ENCODE assay signal across 20 cellular contexts in the genomic region with DNA sequence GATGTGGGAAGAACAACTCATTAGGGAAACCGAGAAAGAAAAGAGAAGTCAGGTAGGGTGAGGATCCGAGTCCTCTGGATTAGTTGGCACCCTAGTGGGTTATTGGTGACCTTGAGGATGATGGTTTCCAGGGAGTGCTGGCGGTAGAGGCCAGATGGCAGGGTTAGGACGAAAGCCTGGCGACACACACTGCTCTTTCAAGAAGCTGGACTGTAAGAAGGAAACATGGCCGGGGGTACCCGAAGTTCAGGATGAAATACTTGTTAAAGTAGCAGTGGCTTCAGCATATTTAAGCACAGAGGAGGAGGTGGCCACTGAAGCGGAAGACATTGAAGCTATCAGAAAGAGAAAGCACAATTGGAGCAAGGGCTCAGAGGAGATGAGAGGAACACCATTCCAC.
DNase-seq lines count a peak whose midpoint lies in the region; ATAC-seq and TF ChIP-seq lines count a peak whose summit lies in the region.
"Had no signal": no experiment of that assay in that cellular context is flagged by ENCODE, and none has a peak within 500 bp of the region (broad histone marks: within the 10 kb centered on the region; RNA-seq: fewer than 3 reads in every experiment).

No MANE protein-coding gene starts in this region.

- H2BK120ac ChIP-seq in H9 (ENCODE audit: low read depth, low read length, poor library complexity, severe bottlenecking), result no peak overlapping the region
- no peak overlapping the region for H2BK120ac ChIP-seq in neuronal stem cell (ENCODE audit: low read depth, low read length)

- no peak overlapping the region for H3K56ac ChIP-seq in H9 (ENCODE audit: insufficient read length, low read depth, low read length)

- H3K36me3 Mint-ChIP-seq in H9 (ENCODE audit: insufficient read depth in 1 of 3, low read depth in 3 of 3) (no peaks in the 10 kb centered on the region), glutamatergic neuron (ENCODE audit: unreplicated experiment) (no peaks in the 10 kb centered on the region)
- H3K36me3 Mint-ChIP-seq: CD4-positive, CD25-positive, alpha-beta regulatory T cell; CD8-positive, alpha-beta memory T cell had no signal

- no peak overlapping the region for H3K4me3 ChIP-seq in neuronal stem cell (ENCODE audit: low read length in 2 of 2)
- no peak overlapping the region for H3K4me3 ChIP-seq in smooth muscle cell
- H3K4me3 ChIP-seq: BLaER1, HAP-1 had no signal

- H3K9ac ChIP-seq in H9 (ENCODE audit: extremely low read depth, insufficient read length, low read length) (no peak overlapping the region), neuronal stem cell (ENCODE audit: low read depth, low read length, poor library complexity) (no peak overlapping the region), smooth muscle cell (ENCODE audit: low read depth) (no peak overlapping the region)
- H3K9ac ChIP-seq: BLaER1 had no signal

- H3K14ac ChIP-seq in H9 (ENCODE audit: insufficient read depth, low read length), result no peak overlapping the region
- no peak overlapping the region for H3K14ac ChIP-seq in neuronal stem cell (ENCODE audit: low read length)

- H3K79me1 ChIP-seq in H9 (ENCODE audit: insufficient read depth, low read depth, low read length, poor library complexity, severe bottlenecking), result no peaks in the 10 kb centered on the region
- no peaks in the 10 kb centered on the region for H3K79me1 ChIP-seq in neuronal stem cell (ENCODE audit: low read depth, low read length)

- no peaks in the 10 kb centered on the region for H3K36me3 ChIP-seq in neuronal stem cell (replicated peaks in 1 of 2; ENCODE audit: control insufficient read depth in 2 of 2, insufficient read depth in 2 of 2, low read length in 2 of 2)
- H3K36me3 ChIP-seq in smooth muscle cell (ENCODE audit: low read depth), result no peaks in the 10 kb centered on the region
- H3K36me3 ChIP-seq: BLaER1, HAP-1 had no signal

- H3K79me2 ChIP-seq in H9 (ENCODE audit: insufficient read depth, low read length) (no peaks in the 10 kb centered on the region), smooth muscle cell (ENCODE audit: low read depth) (no peaks in the 10 kb centered on the region)

- no peak for TF ChIP-seq CTCF in H9 (conservative IDR thresholded peaks at IDR 0.05)
- no peak for TF ChIP-seq CTCF in glutamatergic neuron (IDR thresholded peaks at IDR 0.05; ENCODE audit: partially characterized antibody, unreplicated experiment)
- TF ChIP-seq CTCF in smooth muscle cell (IDR thresholded peaks at IDR 0.05; ENCODE audit: borderline replicate concordance, insufficient read depth, poor library complexity, severe bottlenecking), result no peak

- H3K9me3 Mint-ChIP-seq in H9, result no peaks in the 10 kb centered on the region; a peak in 1 of 5 replicates
- peaks cover 5% of the 10 kb centered on the region for H3K9me3 Mint-ChIP-seq in glutamatergic neuron (ENCODE audit: unreplicated experiment)
- H3K9me3 Mint-ChIP-seq: CD8-positive, alpha-beta memory T cell; HFFc6 had no signal

- no peak overlapping the region for H2BK15ac ChIP-seq in H9 (ENCODE audit: low read depth, low read length)
- H2BK15ac ChIP-seq in neuronal stem cell (ENCODE audit: low read length), result no peak overlapping the region

- H4K20me1 ChIP-seq in H9 (ENCODE audit: control insufficient read depth, insufficient read depth, insufficient read length) (no peaks in the 10 kb centered on the region), smooth muscle cell (ENCODE audit: low read depth) (no peaks in the 10 kb centered on the region)
- H4K20me1 ChIP-seq: BLaER1 had no signal

- H2AK5ac ChIP-seq in H9 (ENCODE audit: insufficient read length, low read length) (no peak overlapping the region), neuronal stem cell (ENCODE audit: low read depth, low read length) (no peak overlapping the region)

- no peak overlapping the region for H3T11ph ChIP-seq in H9 (ENCODE audit: low read length)

- no peaks in the 10 kb centered on the region for H3K23me2 ChIP-seq in H9 (ENCODE audit: insufficient read length, low read depth, low read length, poor library complexity, severe bottlenecking)

- H3K4me3 Mint-ChIP-seq in H9, result no peak overlapping the region
- no peak overlapping the region for H3K4me3 Mint-ChIP-seq in glutamatergic neuron (ENCODE audit: unreplicated experiment)
- H3K4me3 Mint-ChIP-seq: B cell; CD4-positive, CD25-positive, alpha-beta regulatory T cell; CD8-positive, alpha-beta memory T cell; HFFc6 had no signal

- no peaks in the 10 kb centered on the region for H3F3A ChIP-seq in smooth muscle cell (ENCODE audit: low read depth)

- H3K27ac ChIP-seq in H9 (ENCODE audit: insufficient read length, low read depth, low read length) (no peak overlapping the region), neuronal stem cell (replicated peaks; ENCODE audit: low read length) (peak overlapping the region; percentile 15), smooth muscle cell (ENCODE audit: low read depth) (no peak overlapping the region)
- H3K27ac ChIP-seq: 22Rv1, BLaER1, C4-2B had no signal

- no peak overlapping the region for H3K18ac ChIP-seq in H9 (ENCODE audit: insufficient read length, low read depth, low read length)
- no peak overlapping the region for H3K18ac ChIP-seq in neuronal stem cell (ENCODE audit: low read length)

- no peak for TF ChIP-seq POLR2A in GM18505 (IDR thresholded peaks at IDR 0.05; ENCODE audit: borderline replicate concordance, extremely low read depth, insufficient read depth, insufficient read length)

- no peaks in the 10 kb centered on the region for H3K4me1 ChIP-seq in H9 (ENCODE audit: insufficient read depth, low read length)
- peaks cover 0 to 8% of the 10 kb centered on the region in 2 donors for H3K4me1 ChIP-seq in neuronal stem cell (ENCODE audit: control insufficient read depth in 2 of 2, insufficient read depth in 1 of 2, low read depth in 1 of 2, low read length in 2 of 2)
- peaks cover 14% of the 10 kb centered on the region for H3K4me1 ChIP-seq in smooth muscle cell (ENCODE audit: low read depth)
- H3K4me1 ChIP-seq: BLaER1 had no signal

- no peak overlapping the region for H4K8ac ChIP-seq in H9 (replicated peaks; ENCODE audit: insufficient read length, low read depth, low read length)
- no peak overlapping the region for H4K8ac ChIP-seq in neuronal stem cell (ENCODE audit: low read depth, low read length)

- peak overlapping the region in 2 of 3 experiments; percentile 0 to 23; a peak in 2 of 7 replicates for H3K27ac Mint-ChIP-seq in H9
- H3K27ac Mint-ChIP-seq in glutamatergic neuron (ENCODE audit: unreplicated experiment), result peak overlapping the region; percentile 52
- H3K27ac Mint-ChIP-seq: B cell; CD4-positive, CD25-positive, alpha-beta regulatory T cell; CD8-positive, alpha-beta memory T cell; HFFc6 had no signal

- H3K23ac ChIP-seq in H9 (ENCODE audit: insufficient read length, low read depth, low read length), result no peak overlapping the region
- H3K23ac ChIP-seq in neuronal stem cell (ENCODE audit: low read depth, low read length, poor library complexity), result no peak overlapping the region

- H3K9me3 ChIP-seq in H9 (ENCODE audit: control insufficient read depth, low read depth, low read length) (no peaks in the 10 kb centered on the region), neuronal stem cell (replicated peaks in 1 of 2; ENCODE audit: control insufficient read depth in 2 of 2, insufficient read depth in 1 of 2, low read depth in 1 of 2, low read length in 2 of 2) (no peaks in the 10 kb centered on the region), smooth muscle cell (replicated peaks; ENCODE audit: low read depth) (no peaks in the 10 kb centered on the region)
- H3K9me3 ChIP-seq: BLaER1, HAP-1 had no signal

- H3K27me3 Mint-ChIP-seq in H9 (ENCODE audit: low read depth), result peaks cover 2% of the 10 kb centered on the region; the same call in 1 of the 2 replicates
- H3K27me3 Mint-ChIP-seq in glutamatergic neuron (ENCODE audit: unreplicated experiment), result peaks cover 2% of the 10 kb centered on the region
- H3K27me3 Mint-ChIP-seq: B cell had no signal

- H4K91ac ChIP-seq in H9 (ENCODE audit: insufficient read length, low read depth, low read length) (no peak overlapping the region), neuronal stem cell (ENCODE audit: low read depth, low read length, poor library complexity) (no peak overlapping the region)

- no peak overlapping the region for H3K4ac ChIP-seq in H9 (ENCODE audit: low read depth, low read length)
- H3K4ac ChIP-seq in neuronal stem cell (ENCODE audit: low read length), result no peak overlapping the region

- H3K4me2 ChIP-seq in H9 (ENCODE audit: insufficient read depth, insufficient read length, low read length) (no peak overlapping the region), neuronal stem cell (ENCODE audit: insufficient read depth, low read length, poor library complexity, severe bottlenecking) (no peak overlapping the region), smooth muscle cell (no peak overlapping the region)
- H3K4me2 ChIP-seq: BLaER1 had no signal

- H2BK5ac ChIP-seq in H9 (ENCODE audit: insufficient read length, low read length), result no peak overlapping the region
- H2BK5ac ChIP-seq in neuronal stem cell (ENCODE audit: low read length), result no peak overlapping the region

- H3K27me3 ChIP-seq in H9 (ENCODE audit: insufficient read depth, low read length) (no peaks in the 10 kb centered on the region), neuronal stem cell (ENCODE audit: control insufficient read depth in 3 of 3, insufficient read depth in 3 of 3, low read depth in 1 of 3, low read length in 3 of 3) (no peaks in the 10 kb centered on the region), smooth muscle cell (ENCODE audit: low read depth) (no peaks in the 10 kb centered on the region)
- H3K27me3 ChIP-seq: BLaER1 had no signal

- no peak overlapping the region for H2AFZ ChIP-seq in H9 (ENCODE audit: low read length)
- H2AFZ ChIP-seq in neuronal stem cell (ENCODE audit: low read length), result no peak overlapping the region
- no peak overlapping the region for H2AFZ ChIP-seq in smooth muscle cell (ENCODE audit: low read depth)

- H2BK20ac ChIP-seq in H9 (ENCODE audit: low read depth, low read length, poor library complexity, severe bottlenecking), result no peak overlapping the region

- no CpG with 5 or more reads among the region's 8 CpGs for WGBS in H9 (ENCODE audit: extremely low coverage, insufficient read length, low lambda C conversion rate)
- WGBS in neuronal stem cell (ENCODE audit: extremely low coverage in 2 of 2, insufficient read length in 2 of 2, insufficient replicate concordance in 1 of 2), 2 donors, result no CpG with 5 or more reads among the region's 8 CpGs
- 94% methylated on average over 8 of the region's 8 CpGs for WGBS in smooth muscle cell (ENCODE audit: low lambda C conversion rate)

- H3K4me1 Mint-ChIP-seq in H9 (peaks cover 22 to 30% of the 10 kb centered on the region in 2 experiments), glutamatergic neuron (ENCODE audit: low read depth, unreplicated experiment) (peaks cover 13% of the 10 kb centered on the region)
- H3K4me1 Mint-ChIP-seq: B cell; CD4-positive, CD25-positive, alpha-beta regulatory T cell; CD8-positive, alpha-beta memory T cell had no signal

- no peak overlapping the region for H4K5ac ChIP-seq in H9 (ENCODE audit: insufficient read length, low read depth, low read length)

- ATAC-seq in GM18505 (IDR thresholded peaks at IDR 0.05; ENCODE audit: unreplicated experiment), result no peak

- H2BK12ac ChIP-seq in H9 (ENCODE audit: insufficient read length, low read depth, low read length), result no peak overlapping the region
- no peak overlapping the region for H2BK12ac ChIP-seq in neuronal stem cell (ENCODE audit: low read length)

- peak; percentile 21 for DNase-seq in NCI-H82 (lab: John Stamatoyannopoulos, UW)
- no peak for DNase-seq in NCI-H82 treated with DMSO at 0.1 percent for 48 hours (lab: John Stamatoyannopoulos, UW; ENCODE audit: unreplicated experiment)
- no peak for DNase-seq in H9
- no peak for DNase-seq in glutamatergic neuron
- peak; percentile 21 for DNase-seq in neuronal stem cell (ENCODE audit: low spot score)
- no peak for DNase-seq in dermis blood vessel endothelial cell
- DNase-seq in smooth muscle cell (lab: John Stamatoyannopoulos, UW; ENCODE audit: unreplicated experiment), result no peak
- DNase-seq: CD4-positive, CD25-positive, alpha-beta regulatory T cell; CD8-positive, alpha-beta memory T cell; DMS 273 treated with DMSO at 0.1 percent for 48 hours; DMS79; EL; GF-D8; HFFc6 had no signal

Comparison
In these comparisons a context has a peak if more than half of its experiments do, and no peak if none do; other contexts are left out.
1. DNase-seq: peak in NCI-H82 (single experiment) and neuronal stem cell (single experiment); none in NCI-H82 treated with DMSO at 0.1 percent for 48 hours (single experiment), H9 (single experiment), glutamatergic neuron (single experiment), dermis blood vessel endothelial cell (single experiment) and smooth muscle cell (single experiment).